Comparison of ENCODE assay signal across 8 cellular contexts in genomic region chr12:1690578-1691122, GRCh38. TPM values are rescaled to one million over a fixed set of nuclear protein-coding genes. Genes with fewer than 3 reads are reported as not detected.
DNase-seq lines count a peak whose midpoint lies in the region; ATAC-seq and TF ChIP-seq lines count a peak whose summit lies in the region.

Gene ADIPOR2 (plus strand): TSS chr12:1691070. CDS start chr12:1754344, 63,274 bp downstream.

- ATAC-seq in GM21576 (IDR thresholded peaks at IDR 0.05; ENCODE audit: unreplicated experiment), result peak; percentile 95
- ATAC-seq in mucosa of descending colon, result peak; percentile 100

- peak; percentile 45; the same call in 1 of the 2 replicates for TF ChIP-seq EP300 in Ishikawa (IDR thresholded peaks at IDR 0.05; ENCODE audit: borderline replicate concordance)

- DNase-seq in DMS153 (lab: John Stamatoyannopoulos, UW), result peak; percentile 91
- DNase-seq in OCI-M2 (lab: John Stamatoyannopoulos, UW; ENCODE audit: unreplicated experiment), result peak; percentile 48
- peak; percentile 91 for DNase-seq in activated T-cell treated with anti-CD3 and anti-CD28 coated beads for 4 hours
- DNase-seq in epithelial cell of prostate (ENCODE audit: low read depth, low spot score), result peak; percentile 77
- DNase-seq in mucosa of descending colon, result peak; percentile 95 to 97 (median 96)
- peak; percentile 80 to 90 for DNase-seq in stimulated activated CD8-positive, alpha-beta memory T cell treated with anti-CD3 and anti-CD28 coated beads, Interleukin-4, amount 100 ng/mL, for 1 hour (ENCODE audit: low read depth in 2 of 2, low spot score in 1 of 2)

- H3K4me3 ChIP-seq in mucosa of descending colon, result peak within 1 kb of the TSS; percentile 94

- H3K36me3 ChIP-seq in mucosa of descending colon (ENCODE audit: low read depth), result no peaks in the 10 kb centered on the region

- peaks cover 9% of the 10 kb centered on the region for H3K4me1 ChIP-seq in mucosa of descending colon (ENCODE audit: low read depth)

- peak within 1 kb of the TSS; percentile 88 for H3K27ac ChIP-seq in epithelial cell of prostate

- no peaks in the 10 kb centered on the region for H3K9me3 ChIP-seq in mucosa of descending colon

- no peak for TF ChIP-seq CTCF in mucosa of descending colon (IDR thresholded peaks at IDR 0.05)

- intact Hi-C loops in mucosa of descending colon (cut with DNase I, micrococcal nuclease), result no loop called here

- TF ChIP-seq RAD21 in Ishikawa (IDR thresholded peaks at IDR 0.05; ENCODE audit: low read depth), result no peak; the same call in 1 of the 2 replicates

TF ChIP-seq in Ishikawa, 13 proteins besides CTCF, POLR2A, EP300 and RAD21:
- TF ChIP-seq EGR1 (IDR thresholded peaks at IDR 0.05), result no peak; the same call in 1 of the 2 replicates
- peak; percentile 65; the same call in 1 of the 2 replicates for TF ChIP-seq NFIC (IDR thresholded peaks at IDR 0.05)
- peak; percentile 93 for TF ChIP-seq TAF1 (IDR thresholded peaks at IDR 0.05; ENCODE audit: low read depth)
- TF ChIP-seq TCF12 (IDR thresholded peaks at IDR 0.05; ENCODE audit: low read depth), result peak; percentile 33; the same call in 1 of the 2 replicates
- TF ChIP-seq TEAD4 (IDR thresholded peaks at IDR 0.05), result no peak
- TF ChIP-seq ZBTB7A (IDR thresholded peaks at IDR 0.05; ENCODE audit: low read depth), result no peak
- TF ChIP-seq REST (IDR thresholded peaks at IDR 0.05; ENCODE audit: low read depth), result no peak
- no peak for TF ChIP-seq FOXM1 (IDR thresholded peaks at IDR 0.05; ENCODE audit: borderline replicate concordance, low read depth)
- TF ChIP-seq MAX (IDR thresholded peaks at IDR 0.05), result peak; percentile 85
- TF ChIP-seq YY1 (IDR thresholded peaks at IDR 0.05; ENCODE audit: low read depth), result peak; percentile 49; the same call in 1 of the 2 replicates
- no peak for TF ChIP-seq CEBPB (IDR thresholded peaks at IDR 0.05)
- TF ChIP-seq USF1 (IDR thresholded peaks at IDR 0.05), result peak; percentile 81
- peak; percentile 94 for TF ChIP-seq CREB1 (IDR thresholded peaks at IDR 0.05; ENCODE audit: low read depth)
TF ChIP-seq in Ishikawa: peak in this region for 7.

RNA-seq across cellular contexts. Expression of gene ADIPOR2, which starts in this region (rescaled TPM):
- total RNA-seq in mucosa of descending colon, result 100 to 1,000 TPM in 1 of 3 donors, 10 to 100 TPM in 2; 76.1 to 119 (median 98.5) TPM

Comparison
In these comparisons a context has a peak if more than half of its experiments do, and no peak if none do; other contexts are left out.
1. Peak in every context shown above with its lines: DNase-seq, ATAC-seq, H3K4me3 ChIP-seq and H3K27ac ChIP-seq.